ENCODE assay signal across 10 cellular contexts in the genomic region with DNA sequence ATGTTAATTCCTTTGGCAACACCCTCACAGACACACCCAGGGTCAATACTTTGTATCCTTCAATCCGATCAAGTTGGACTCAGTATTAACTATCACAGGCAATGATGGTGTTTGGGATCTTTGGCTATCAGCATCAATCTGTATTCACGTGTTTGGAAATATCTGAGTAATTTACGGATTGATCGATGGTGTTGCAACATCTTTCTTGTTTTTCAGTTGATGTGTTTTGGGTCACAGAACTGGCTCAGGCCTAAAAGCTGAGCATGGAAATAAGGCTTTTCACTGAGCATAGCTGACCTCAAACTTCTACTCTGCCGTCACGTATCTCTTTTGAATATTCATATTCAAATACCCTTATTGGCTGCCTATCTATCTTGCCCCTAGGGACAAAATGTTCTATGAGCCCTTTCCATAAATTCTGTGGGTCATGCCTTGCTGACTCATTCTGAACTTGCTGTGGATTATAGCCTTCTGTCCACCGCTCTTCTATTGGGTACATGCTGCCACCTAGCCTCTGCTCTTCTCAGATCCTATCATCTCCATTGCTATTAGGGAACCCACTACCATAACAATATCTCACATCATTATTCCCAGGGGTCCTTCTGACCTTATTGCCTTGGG.
DNase-seq lines count a peak whose midpoint lies in the region; ATAC-seq and TF ChIP-seq lines count a peak whose summit lies in the region.
"Had no signal": no experiment of that assay in that cellular context is flagged by ENCODE, and none has a peak within 500 bp of the region (broad histone marks: within the 10 kb centered on the region; RNA-seq: fewer than 3 reads in every experiment).

No MANE protein-coding gene starts in this region.

- H3K27me3 ChIP-seq in cardiac muscle cell (no peaks in the 10 kb centered on the region), RWPE2 (ENCODE audit: insufficient read depth, poor library complexity, severe bottlenecking) (no peaks in the 10 kb centered on the region), H9 (ENCODE audit: insufficient read depth, low read length) (no peaks in the 10 kb centered on the region)

- no peak overlapping the region for H2BK20ac ChIP-seq in H9 (ENCODE audit: low read depth, low read length, poor library complexity, severe bottlenecking)

- no peak overlapping the region for H3K4ac ChIP-seq in H9 (ENCODE audit: low read depth, low read length)

- DNase-seq in cardiac muscle cell (ENCODE audit: low read depth in 1 of 2, low spot score in 1 of 2) (peak in 1 of 2 donors; percentile 81), cardiac septum (ENCODE audit: low spot score) (no peak), RWPE2 (ENCODE audit: low spot score) (no peak), foreskin melanocyte (peak; percentile 55), CD14-positive monocyte (ENCODE audit: low spot score) (no peak), H9 (no peak)
- DNase-seq: CD4-positive, CD25-positive, alpha-beta regulatory T cell had no signal

- peak; percentile 26 for TF ChIP-seq CTCF in cardiac muscle cell (IDR thresholded peaks at IDR 0.05; ENCODE audit: low read depth, low read length)
- no peak for TF ChIP-seq CTCF in RWPE2 (IDR thresholded peaks at IDR 0.05; ENCODE audit: poor library complexity, severe bottlenecking)
- no peak for TF ChIP-seq CTCF in CD14-positive monocyte (IDR thresholded peaks at IDR 0.05)
- no peak; the same call in 2 of the 3 replicates for TF ChIP-seq CTCF in H9 (conservative IDR thresholded peaks at IDR 0.05)

- H3K27ac ChIP-seq in cardiac muscle cell (no peak overlapping the region), RWPE2 (ENCODE audit: poor library complexity, severe bottlenecking) (no peak overlapping the region), H9 (ENCODE audit: insufficient read length, low read depth, low read length) (no peak overlapping the region)

- no peak overlapping the region for H3T11ph ChIP-seq in H9 (ENCODE audit: low read length)

- ATAC-seq in RWPE2 (ENCODE audit: low read depth) (peak; percentile 35; the same call in 1 of the 3 replicates), GM19324 (IDR thresholded peaks at IDR 0.05; ENCODE audit: low FRiP score, unreplicated experiment) (no peak), HG03159 (IDR thresholded peaks at IDR 0.05; ENCODE audit: unreplicated experiment) (no peak)
- ATAC-seq: activated T-helper 17 cell treated with anti-CD3 and anti-CD28 coated beads, Interleukin-2, amount 50 U/mL, for 72 hours had no signal

- H3K9me3 Mint-ChIP-seq in CD14-positive monocyte (no peaks in the 10 kb centered on the region), H9 (no peaks in the 10 kb centered on the region; a peak in 1 of 5 replicates)
- H3K9me3 Mint-ChIP-seq: activated T-helper 17 cell treated with anti-CD3 and anti-CD28 coated beads, Interleukin-2, amount 50 U/mL, for 72 hours had no signal

- no peak overlapping the region for H3K4me2 ChIP-seq in H9 (ENCODE audit: insufficient read depth, insufficient read length, low read length)

- no peak overlapping the region for H2AFZ ChIP-seq in H9 (ENCODE audit: low read length)

- H3K79me1 ChIP-seq in H9 (ENCODE audit: insufficient read depth, low read depth, low read length, poor library complexity, severe bottlenecking), result no peaks in the 10 kb centered on the region

- no peak overlapping the region for H3K56ac ChIP-seq in H9 (ENCODE audit: insufficient read length, low read depth, low read length)

- no peak overlapping the region for H4K5ac ChIP-seq in H9 (ENCODE audit: insufficient read length, low read depth, low read length)

- H3K4me1 ChIP-seq in cardiac muscle cell (ENCODE audit: low read depth), result no peaks in the 10 kb centered on the region
- no peaks in the 10 kb centered on the region for H3K4me1 ChIP-seq in RWPE2 (ENCODE audit: insufficient read depth, poor library complexity, severe bottlenecking)
- no peaks in the 10 kb centered on the region for H3K4me1 ChIP-seq in H9 (ENCODE audit: insufficient read depth, low read length)

- H4K20me1 ChIP-seq in H9 (ENCODE audit: control insufficient read depth, insufficient read depth, insufficient read length), result no peaks in the 10 kb centered on the region

- no peak overlapping the region for H3K14ac ChIP-seq in H9 (ENCODE audit: insufficient read depth, low read length)

- H3K36me3 ChIP-seq in cardiac muscle cell, result no peaks in the 10 kb centered on the region
- H3K36me3 ChIP-seq in RWPE2 (ENCODE audit: low read depth), result no peaks in the 10 kb centered on the region

- H3K4me3 ChIP-seq in cardiac muscle cell, result no peak overlapping the region
- no peak overlapping the region for H3K4me3 ChIP-seq in RWPE2 (ENCODE audit: severe bottlenecking)

- H2BK120ac ChIP-seq in H9 (ENCODE audit: low read depth, low read length, poor library complexity, severe bottlenecking), result no peak overlapping the region

- H3K27ac Mint-ChIP-seq in CD14-positive monocyte (no peak overlapping the region), H9 (no peak overlapping the region)
- H3K27ac Mint-ChIP-seq: activated T-helper 17 cell treated with anti-CD3 and anti-CD28 coated beads, Interleukin-2, amount 50 U/mL, for 72 hours; CD4-positive, CD25-positive, alpha-beta regulatory T cell had no signal

- H3K18ac ChIP-seq in H9 (ENCODE audit: insufficient read length, low read depth, low read length), result no peak overlapping the region

- no CpG with 5 or more reads among the region's 7 CpGs for WGBS in H9 (ENCODE audit: extremely low coverage, insufficient read length, low lambda C conversion rate)

- H2BK5ac ChIP-seq in H9 (ENCODE audit: insufficient read length, low read length), result no peak overlapping the region

- no peaks in the 10 kb centered on the region for H3K23me2 ChIP-seq in H9 (ENCODE audit: insufficient read length, low read depth, low read length, poor library complexity, severe bottlenecking)

- no peak overlapping the region for H2AK5ac ChIP-seq in H9 (ENCODE audit: insufficient read length, low read length)

- H3K4me3 Mint-ChIP-seq in CD14-positive monocyte (no peak overlapping the region), H9 (no peak overlapping the region)
- H3K4me3 Mint-ChIP-seq: activated T-helper 17 cell treated with anti-CD3 and anti-CD28 coated beads, Interleukin-2, amount 50 U/mL, for 72 hours; CD4-positive, CD25-positive, alpha-beta regulatory T cell had no signal

- H3K9me3 ChIP-seq in cardiac muscle cell (ENCODE audit: low read depth) (no peaks in the 10 kb centered on the region), RWPE2 (ENCODE audit: severe bottlenecking) (no peaks in the 10 kb centered on the region), H9 (ENCODE audit: control insufficient read depth, low read depth, low read length) (no peaks in the 10 kb centered on the region)

- H2BK12ac ChIP-seq in H9 (ENCODE audit: insufficient read length, low read depth, low read length), result no peak overlapping the region

- H4K8ac ChIP-seq in H9 (replicated peaks; ENCODE audit: insufficient read length, low read depth, low read length), result no peak overlapping the region

- H3K79me2 ChIP-seq in H9 (ENCODE audit: insufficient read depth, low read length), result no peaks in the 10 kb centered on the region

- H3K36me3 Mint-ChIP-seq in CD14-positive monocyte (no peaks in the 10 kb centered on the region), H9 (ENCODE audit: insufficient read depth in 1 of 3, low read depth in 3 of 3) (no peaks in the 10 kb centered on the region)
- H3K36me3 Mint-ChIP-seq: CD4-positive, CD25-positive, alpha-beta regulatory T cell had no signal

- intact Hi-C loops in cardiac septum (cut with DNase I), result no loop called here
- intact Hi-C loops in CD14-positive monocyte (cut with micrococcal nuclease), result no loop called here

- no peak overlapping the region for H3K23ac ChIP-seq in H9 (ENCODE audit: insufficient read length, low read depth, low read length)

- H3K4me1 Mint-ChIP-seq in CD14-positive monocyte, result no peaks in the 10 kb centered on the region
- no peaks in the 10 kb centered on the region for H3K4me1 Mint-ChIP-seq in H9
- H3K4me1 Mint-ChIP-seq: activated T-helper 17 cell treated with anti-CD3 and anti-CD28 coated beads, Interleukin-2, amount 50 U/mL, for 72 hours; CD4-positive, CD25-positive, alpha-beta regulatory T cell had no signal

- H2BK15ac ChIP-seq in H9 (ENCODE audit: low read depth, low read length), result no peak overlapping the region

- peaks cover 0 to 2% (median 0%) of the 10 kb centered on the region in 3 donors for H3K27me3 Mint-ChIP-seq in CD14-positive monocyte (ENCODE audit: low read depth in 3 of 3)
- H3K27me3 Mint-ChIP-seq in H9 (ENCODE audit: low read depth), result no peaks in the 10 kb centered on the region
- H3K27me3 Mint-ChIP-seq: CD4-positive, CD25-positive, alpha-beta regulatory T cell had no signal

- H4K91ac ChIP-seq in H9 (ENCODE audit: insufficient read length, low read depth, low read length), result no peak overlapping the region

- no peak overlapping the region for H3K9ac ChIP-seq in H9 (ENCODE audit: extremely low read depth, insufficient read length, low read length)
